ENCODE assay signal across 28 cellular contexts in the genomic region with DNA sequence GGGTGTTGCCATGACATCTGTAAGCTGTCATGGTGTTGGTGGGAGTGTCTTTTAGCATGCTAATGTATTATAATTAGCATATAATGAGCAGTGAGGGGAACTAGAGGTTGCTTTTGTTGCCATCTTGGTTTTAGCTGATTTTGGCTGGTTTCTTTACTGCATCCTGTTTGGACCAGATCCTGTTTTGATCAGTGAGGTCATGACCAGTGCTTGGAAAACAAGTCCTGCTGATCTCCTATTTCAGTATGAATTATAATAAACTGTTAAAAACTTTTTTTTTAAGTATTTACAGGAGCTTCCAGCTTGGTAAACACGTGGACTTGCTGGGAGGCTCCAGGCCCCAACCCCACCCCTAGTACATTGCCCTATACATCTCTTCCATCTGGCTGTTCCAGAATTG. TPM values are rescaled to one million over a fixed set of nuclear protein-coding genes. Genes with fewer than 3 reads are reported as not detected.
A peak's percentile ranks its signal among the peaks of the same experiment; 100 is the strongest.
DNase-seq lines count a peak whose midpoint lies in the region; ATAC-seq and TF ChIP-seq lines count a peak whose summit lies in the region.
"Had no signal": no experiment of that assay in that cellular context is flagged by ENCODE, and none has a peak within 500 bp of the region (broad histone marks: within the 10 kb centered on the region; RNA-seq: fewer than 3 reads in every experiment).

No MANE protein-coding gene starts in this region.

- no peaks in the 10 kb centered on the region for H3K9me3 Mint-ChIP-seq in CD4-positive, CD25-positive, alpha-beta regulatory T cell
- H3K9me3 Mint-ChIP-seq: CD8-positive, alpha-beta T cell had no signal

- no peak overlapping the region for H3K4me3 ChIP-seq in CD4-positive, CD25-positive, alpha-beta regulatory T cell (ENCODE audit: low read depth, low read length)
- no peak overlapping the region for H3K4me3 ChIP-seq in fibroblast of the aortic adventitia (ENCODE audit: low read depth, low read length)
- no peak overlapping the region for H3K4me3 ChIP-seq in osteoblast (ENCODE audit: insufficient read depth, low read length)
- H3K4me3 ChIP-seq in trophoblast cell (ENCODE audit: low read depth, low read length), result no peak overlapping the region
- H3K4me3 ChIP-seq: BLaER1, GM12878, SJSA1 had no signal

- H3K23ac ChIP-seq in trophoblast cell (ENCODE audit: low read length), result no peak overlapping the region

- H3K79me2 ChIP-seq in osteoblast (ENCODE audit: insufficient read depth, low read length) (no peaks in the 10 kb centered on the region), trophoblast cell (ENCODE audit: control insufficient read depth, insufficient read depth, low read length, poor library complexity) (no peaks in the 10 kb centered on the region)

- H4K91ac ChIP-seq in trophoblast cell (ENCODE audit: low read depth, low read length), result no peak overlapping the region

- H3K27ac ChIP-seq in CD4-positive, CD25-positive, alpha-beta regulatory T cell (ENCODE audit: insufficient read depth, low read length, poor library complexity, severe bottlenecking), result no peak overlapping the region
- H3K27ac ChIP-seq in osteoblast (ENCODE audit: low read depth, low read length) (no peak overlapping the region), trophoblast cell (ENCODE audit: low read depth, low read length) (no peak overlapping the region)
- H3K27ac ChIP-seq: BLaER1, SJSA1 had no signal

- peak overlapping the region in 2 of 3 donors; percentile 36 to 39 for H3K27ac Mint-ChIP-seq in CD4-positive, CD25-positive, alpha-beta regulatory T cell
- H3K27ac Mint-ChIP-seq: CD8-positive, alpha-beta T cell had no signal

- H2AK5ac ChIP-seq in trophoblast cell (ENCODE audit: low read length), result no peak overlapping the region

- peaks cover 71% of the 10 kb centered on the region for H3K36me3 ChIP-seq in CD4-positive, CD25-positive, alpha-beta regulatory T cell (ENCODE audit: control insufficient read depth, insufficient read depth, low read length)
- peaks cover 2% of the 10 kb centered on the region for H3K36me3 ChIP-seq in osteoblast (ENCODE audit: insufficient read depth, low read length)
- no peaks in the 10 kb centered on the region for H3K36me3 ChIP-seq in trophoblast cell (ENCODE audit: control insufficient read depth in 1 of 2, insufficient read depth in 2 of 2, low read length in 2 of 2)
- H3K36me3 ChIP-seq: SJSA1 had no signal

- H3K4me2 ChIP-seq in osteoblast (ENCODE audit: insufficient read depth, low read length) (no peak overlapping the region), trophoblast cell (ENCODE audit: low read length) (no peak overlapping the region)
- H3K4me2 ChIP-seq: BLaER1 had no signal

- H3K9me3 ChIP-seq in CD4-positive, CD25-positive, alpha-beta regulatory T cell (ENCODE audit: control insufficient read depth in 2 of 2, low read length in 2 of 2), result no peaks in the 10 kb centered on the region
- H3K9me3 ChIP-seq in osteoblast (ENCODE audit: low read depth, low read length) (no peaks in the 10 kb centered on the region), trophoblast cell (ENCODE audit: insufficient read depth, low read depth, low read length) (no peaks in the 10 kb centered on the region)
- H3K9me3 ChIP-seq: BLaER1, SJSA1 had no signal

- no peak overlapping the region for H4K12ac ChIP-seq in trophoblast cell (ENCODE audit: low read depth, low read length)

- TF ChIP-seq CTCF in fibroblast of the aortic adventitia (IDR thresholded peaks at IDR 0.05; ENCODE audit: insufficient read depth, low read length), result no peak
- no peak for TF ChIP-seq CTCF in osteoblast (IDR thresholded peaks at IDR 0.05; ENCODE audit: extremely low read depth, low read depth, low read length)

- H3K27me3 Mint-ChIP-seq in CD4-positive, CD25-positive, alpha-beta regulatory T cell, result no peaks in the 10 kb centered on the region

- intact Hi-C loops in cardiac septum (cut with DNase I), result no loop called here

- no peak overlapping the region for H2BK12ac ChIP-seq in trophoblast cell (ENCODE audit: low read length)

- no peak overlapping the region for H4K8ac ChIP-seq in trophoblast cell (ENCODE audit: low read depth, low read length)

- H2AFZ ChIP-seq in osteoblast (ENCODE audit: low read length) (peak overlapping the region; percentile 60), trophoblast cell (ENCODE audit: insufficient read depth, low read length, poor library complexity) (no peak overlapping the region)

- H3K4me1 ChIP-seq in CD4-positive, CD25-positive, alpha-beta regulatory T cell (ENCODE audit: control insufficient read depth, insufficient read depth, low read length, poor library complexity, severe bottlenecking), result no peaks in the 10 kb centered on the region
- H3K4me1 ChIP-seq in osteoblast (ENCODE audit: insufficient read depth, low read length), result no peaks in the 10 kb centered on the region
- no peaks in the 10 kb centered on the region for H3K4me1 ChIP-seq in trophoblast cell (ENCODE audit: control insufficient read depth in 1 of 2, insufficient read depth in 2 of 2, low read length in 2 of 2)
- H3K4me1 ChIP-seq: BLaER1, SJSA1 had no signal

- peaks cover 43% of the 10 kb centered on the region for H3K36me3 Mint-ChIP-seq in CD4-positive, CD25-positive, alpha-beta regulatory T cell

- H4K20me1 ChIP-seq in osteoblast (ENCODE audit: insufficient read depth, low read length), result no peaks in the 10 kb centered on the region
- H4K20me1 ChIP-seq: BLaER1 had no signal

- ATAC-seq in CD4-positive, CD25-positive, alpha-beta regulatory T cell (ENCODE audit: low read depth in 2 of 2), result peak in 1 of 2 donors; percentile 18
- ATAC-seq: CD8-positive, alpha-beta T cell; GM12878 had no signal

- H3K4me3 Mint-ChIP-seq in CD4-positive, CD25-positive, alpha-beta regulatory T cell, result no peak overlapping the region
- H3K4me3 Mint-ChIP-seq: CD8-positive, alpha-beta T cell had no signal

- no peak overlapping the region for H3K18ac ChIP-seq in trophoblast cell (ENCODE audit: low read length)

- no peaks in the 10 kb centered on the region for H3K79me1 ChIP-seq in trophoblast cell (ENCODE audit: low read length)

- WGBS in trophoblast cell (ENCODE audit: extremely low coverage, insufficient coverage, insufficient read length), result no CpG with 5 or more reads among the region's 1 CpG

- H3K14ac ChIP-seq in trophoblast cell (ENCODE audit: low read length), result no peak overlapping the region

- no peak overlapping the region for H2BK5ac ChIP-seq in trophoblast cell (ENCODE audit: low read depth, low read length, poor library complexity)

- no peaks in the 10 kb centered on the region for H3K27me3 ChIP-seq in CD4-positive, CD25-positive, alpha-beta regulatory T cell (ENCODE audit: control insufficient read depth, insufficient read depth, low read length)
- H3K27me3 ChIP-seq in osteoblast (ENCODE audit: insufficient read depth, low read length) (no peaks in the 10 kb centered on the region), trophoblast cell (ENCODE audit: insufficient read depth, low read length) (no peaks in the 10 kb centered on the region)
- H3K27me3 ChIP-seq: BLaER1, SJSA1 had no signal

- peak in 1 of 3 donors; percentile 42 for DNase-seq in CD4-positive, CD25-positive, alpha-beta regulatory T cell
- DNase-seq in dermis blood vessel endothelial cell (peak; percentile 71), fibroblast of the aortic adventitia (ENCODE audit: low read depth) (peak; percentile 13), osteoblast (ENCODE audit: insufficient read length, low spot score, missing footprints) (no peak), trophoblast cell (no peak), CD1c-positive myeloid dendritic cell (ENCODE audit: extremely low spot score) (no peak), cardiac septum (ENCODE audit: low spot score) (no peak)
- DNase-seq in activated naive CD4-positive, alpha-beta T cell treated with anti-CD3 and anti-CD28 coated beads, Interleukin-2, amount 50 U/mL, for 16 hours, result no peak
- DNase-seq: Caco-2; CD8-positive, alpha-beta T cell; DMS79; EL; GDM1; GOT3; HCEC 1CT; IMR-90; KG1; NCI-H1092; NCI-H1417 treated with DMSO at 0.1 percent for 48 hours; NCI-H1694 treated with DMSO at 0.1 percent for 48 hours; NCI-H2081; NCI-H2227 treated with DMSO at 0.1 percent for 48 hours; NCI-H526 treated with DMSO at 0.1 percent for 48 hours; Right ventricle myocardium superior; RPMI8226 had no signal

- no peak overlapping the region for H3K9ac ChIP-seq in trophoblast cell (ENCODE audit: low read length)
- H3K9ac ChIP-seq: BLaER1 had no signal

- H2BK120ac ChIP-seq in trophoblast cell (ENCODE audit: insufficient read depth, low read length, poor library complexity), result no peak overlapping the region

- no peak overlapping the region for H3K4ac ChIP-seq in trophoblast cell (ENCODE audit: low read depth, low read length)

- peaks cover 0 to 5% (median 2%) of the 10 kb centered on the region in 4 donors for H3K4me1 Mint-ChIP-seq in CD4-positive, CD25-positive, alpha-beta regulatory T cell

RNA-seq across cellular contexts. Expression of a gene that starts 30.5 kb away (rescaled TPM):
- total RNA-seq in CD4-positive, CD25-positive, alpha-beta regulatory T cell, result not detected
- polyA plus RNA-seq in CD4-positive, CD25-positive, alpha-beta regulatory T cell, result not detected
- total RNA-seq in dermis blood vessel endothelial cell, result 19.2 and 37.4 TPM in 2 replicates
- 1.9 and 4.4 TPM in 2 replicates for total RNA-seq in fibroblast of the aortic adventitia (ENCODE audit: low replicate concordance)
- total RNA-seq in osteoblast, result 8.7 and 19.2 TPM in 2 replicates
- polyA plus RNA-seq in trophoblast cell (2013), result 0.59 and 0.61 TPM in 2 replicates
- 0.54 TPM for total RNA-seq in cardiac septum
- total RNA-seq: Caco-2; CD8-positive, alpha-beta T cell; GM12878; Right ventricle myocardium superior had no signal

RNA-seq across cellular contexts. Expression of a gene that starts 56.3 kb away (rescaled TPM):
- total RNA-seq in CD4-positive, CD25-positive, alpha-beta regulatory T cell, result 16.8 TPM
- 10 to 100 TPM in 1 of 4 donors, 1 to 10 TPM in 3; 5.9 to 15.4 (median 6.8) TPM for polyA plus RNA-seq in CD4-positive, CD25-positive, alpha-beta regulatory T cell
- total RNA-seq in dermis blood vessel endothelial cell (27.4 and 42.2 TPM in 2 replicates), fibroblast of the aortic adventitia (ENCODE audit: low replicate concordance) (4.2 and 4.3 TPM in 2 replicates), osteoblast (6.5 and 7.2 TPM in 2 replicates), cardiac septum (1.8 TPM)
- polyA plus RNA-seq in trophoblast cell (2013), result 7.0 and 7.1 TPM in 2 replicates

Comparison
In these comparisons a context has a peak if more than half of its experiments do, and no peak if none do; other contexts are left out.
1. DNase-seq: peak in dermis blood vessel endothelial cell (single experiment) and fibroblast of the aortic adventitia (single experiment); none in osteoblast (single experiment), activated naive CD4-positive, alpha-beta T cell treated with anti-CD3 and anti-CD28 coated beads, Interleukin-2, amount 50 U/mL, for 16 hours (single experiment), trophoblast cell (0 of 2), CD1c-positive myeloid dendritic cell (single experiment) and cardiac septum (single experiment).